Comparison of ENCODE assay signal across 8 cellular contexts in the genomic region with DNA sequence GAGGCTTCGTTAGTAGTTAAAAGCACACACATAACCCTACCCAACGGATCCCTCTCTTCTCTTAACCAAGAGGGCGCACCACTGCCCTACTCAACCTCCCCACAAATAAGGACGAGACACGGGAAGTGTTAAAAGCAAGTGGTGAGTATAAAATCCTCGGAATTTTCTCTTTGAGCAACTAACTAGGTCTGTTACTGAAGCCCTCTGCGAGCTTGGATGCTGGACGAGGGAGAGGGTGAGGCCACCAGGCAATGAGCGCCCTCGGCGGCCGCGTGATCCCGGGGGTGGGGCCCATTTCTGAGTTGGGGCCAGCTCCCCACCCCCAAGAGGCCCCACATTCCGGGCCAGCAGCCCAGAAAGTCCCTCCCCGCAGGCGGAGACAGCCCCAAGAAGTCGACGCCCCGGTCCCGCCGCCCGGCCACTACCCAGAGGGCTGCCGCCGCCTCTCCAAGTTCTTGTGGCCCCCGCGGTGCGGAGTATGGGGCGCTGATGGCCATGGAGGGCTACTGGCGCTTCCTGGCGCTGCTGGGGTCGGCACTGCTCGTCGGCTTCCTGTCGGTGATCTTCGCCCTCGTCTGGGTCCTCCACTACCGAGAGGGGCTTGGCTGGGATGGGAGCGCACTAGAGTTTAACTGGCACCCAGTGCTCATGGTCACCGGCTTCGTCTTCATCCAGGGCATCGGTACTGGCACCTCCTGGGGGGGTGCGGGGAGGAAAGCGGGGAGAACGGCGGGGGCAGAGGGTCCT. TPM values are rescaled to one million over a fixed set of nuclear protein-coding genes. Genes with fewer than 3 reads are reported as not detected.
A peak's percentile ranks its signal among the peaks of the same experiment; 100 is the strongest.
DNase-seq lines count a peak whose midpoint lies in the region; ATAC-seq, FAIRE-seq and TF ChIP-seq lines count a peak whose summit lies in the region.

A gene with protein sequence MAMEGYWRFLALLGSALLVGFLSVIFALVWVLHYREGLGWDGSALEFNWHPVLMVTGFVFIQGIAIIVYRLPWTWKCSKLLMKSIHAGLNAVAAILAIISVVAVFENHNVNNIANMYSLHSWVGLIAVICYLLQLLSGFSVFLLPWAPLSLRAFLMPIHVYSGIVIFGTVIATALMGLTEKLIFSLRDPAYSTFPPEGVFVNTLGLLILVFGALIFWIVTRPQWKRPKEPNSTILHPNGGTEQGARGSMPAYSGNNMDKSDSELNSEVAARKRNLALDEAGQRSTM (plus strand): TSS at position 418 of the 747 bp plus-strand sequence. CDS start 72 bp downstream, at position 490.

- in situ Hi-C loops in GM12878 (cut with MboI): no loop called here

- FAIRE-seq in GM12878 (lab: Jason Lieb, UNC): no peak

- H2AFZ ChIP-seq in GM12878 (ENCODE audit: control insufficient read depth, low read depth, low read length): peak within 1 kb of the TSS; percentile 72

- 0 out of 2 replicates have a peak, but pooled peaks cover 2% of the 10 kb centered on the region for H4K20me1 ChIP-seq in GM12878 (ENCODE audit: control insufficient read depth, insufficient read depth)

- POLR2A ChIA-PET in GM12878 (lab: Charles Lee): interaction anchor here (0.8 to 3.7 kb wide), 6 partner anchors 8 to 186 kb away, joined by 3 to 24 read pairs (median 4); no protein-coding TSS in a partner anchor

- RAD21 ChIA-PET in GM12878 (lab: Charles Lee; ENCODE audit: unreplicated experiment): interaction anchor here (0.6 to 3.7 kb wide), 6 partner anchors 10 to 182 kb away, joined by 3 to 13 read pairs (median 6); no protein-coding TSS in a partner anchor

- peak within 1 kb of the TSS; percentile 85 for H3K4me2 ChIP-seq in GM12878 (ENCODE audit: control insufficient read depth, insufficient read depth)

- peaks cover 45% of the 10 kb centered on the region for H3K79me2 ChIP-seq in GM12878 (ENCODE audit: control insufficient read depth, insufficient read depth, low read length)

- peak within 1 kb of the TSS; percentile 95 for H3K4me3 ChIP-seq in GM12878

- TF ChIP-seq POLR2A in GM12878 (IDR thresholded peaks at IDR 0.05; ENCODE audit: low read depth, low read length): peak; percentile 90

- H3K27me3 ChIP-seq in GM12878 (replicated peaks in 1 of 2; ENCODE audit: control insufficient read depth in 2 of 2, insufficient read depth in 2 of 2, low read length in 1 of 2): no peaks in the 10 kb centered on the region

- H3K9ac ChIP-seq in GM12878 (ENCODE audit: control insufficient read depth, insufficient read depth, low read length): peak within 1 kb of the TSS; percentile 77

- 0 out of 6 replicates have a peak, but pooled peaks of 1 of the 3 experiments have one; percentile 4 for TF ChIP-seq CTCF in GM12878 (IDR thresholded peaks at IDR 0.05 in 2 of 3, conservative IDR thresholded peaks at IDR 0.05 in 1 of 3; ENCODE audit: control insufficient read depth in 2 of 3, extremely low read depth in 1 of 3, insufficient read depth in 1 of 3, low read depth in 3 of 3, low read length in 3 of 3)

- TF ChIP-seq EP300 in GM12878 (IDR thresholded peaks at IDR 0.05; ENCODE audit: borderline replicate concordance in 1 of 2, control insufficient read depth in 1 of 2, low read depth in 2 of 2, low read length in 2 of 2): no peak

- H3K4me1 ChIP-seq in GM12878 (ENCODE audit: control insufficient read depth, insufficient read depth, low read length): peaks cover 6% of the 10 kb centered on the region; the same call in 1 of the 2 replicates

- no TSS peak for BruUV-seq in GM12878 (replicated peaks; lab: Mats Ljungman, UMichigan)

- WGBS in GM12878 (ENCODE audit: insufficient coverage, insufficient replicate concordance, low lambda C conversion rate, missing lambda C conversion rate): under 1% methylated on average over 46 of the region's 46 CpGs

- CTCF ChIA-PET in GM12878 (lab: Yijun Ruan, JAX): interaction anchor here (0.6 to 2.6 kb wide), 10 partner anchors 9 to 593 kb away, joined by 3 to 17 read pairs (median 3); a partner anchor contains a TSS

- ATAC-seq in HG02678 (IDR thresholded peaks at IDR 0.05; ENCODE audit: unreplicated experiment): peak; percentile 59
- ATAC-seq in GM12878: peak; percentile 79
- ATAC-seq in GM18870 (IDR thresholded peaks at IDR 0.05; ENCODE audit: unreplicated experiment): no peak

- peak within 1 kb of the TSS; percentile 81 for H3K27ac ChIP-seq in GM12878 (ENCODE audit: control insufficient read depth, insufficient read depth)

- peak; percentile 9 for DNase-seq in stimulated activated CD4-positive, alpha-beta T cell treated with anti-CD3 and anti-CD28 coated beads, Interleukin-1b, Interleukin-23, amount 100 ng/mL, for 48 hours
- no peak for DNase-seq in stimulated activated CD4-positive, alpha-beta T cell treated with anti-CD3 and anti-CD28 coated beads, Interleukin-12 subunit alpha, Interleukin-12 subunit beta, amount 100 ng/mL, for 4 hours
- DNase-seq in NOMO-1 (lab: John Stamatoyannopoulos, UW; ENCODE audit: unreplicated experiment in 2 of 2) (peak; percentile 60 to 68), GM12878 (ENCODE audit: low read depth, low spot score) (no peak), hippocampal formation (lab: John Stamatoyannopoulos, UW) (peak; percentile 70 to 93), pulmonary artery endothelial cell (ENCODE audit: low read depth, low spot score) (peak; percentile 36)

- TF ChIP-seq RAD21 in GM12878 (IDR thresholded peaks at IDR 0.05; ENCODE audit: insufficient read depth, low read depth, low read length): no peak

- no peaks in the 10 kb centered on the region for H3K9me3 ChIP-seq in GM12878 (replicated peaks; ENCODE audit: control insufficient read depth, insufficient read depth, low read length)

- intact Hi-C loops in GM12878 (cut with micrococcal nuclease; ENCODE audit: unreplicated experiment): loop anchor here (1.0 to 10.0 kb wide), 4 partner anchors 28 to 367 kb away; a partner anchor contains a TSS

- H3K36me3 ChIP-seq in GM12878 (ENCODE audit: control insufficient read depth in 2 of 2, insufficient read depth in 2 of 2, low read length in 1 of 2): no peaks in the 10 kb centered on the region; a peak in 1 of 4 replicates

- SMC1A ChIA-PET in GM12878 (lab: Charles Lee; ENCODE audit: uncharacterized antibody, unreplicated experiment): interaction anchor here (0.9 to 5.5 kb wide), 6 partner anchors 9 to 108 kb away, joined by 3 to 46 read pairs (median 4); no protein-coding TSS in a partner anchor

TF ChIP-seq in GM12878, 131 proteins besides CTCF, POLR2A, EP300 and RAD21 (continues in another document):
- peak; percentile 79; the same call in 1 of the 2 replicates for TF ChIP-seq NBN (IDR thresholded peaks at IDR 0.05)
- no peak for TF ChIP-seq TBL1XR1 (IDR thresholded peaks at IDR 0.05; ENCODE audit: low read depth, low read length)
- TF ChIP-seq DPF2 (IDR thresholded peaks at IDR 0.05): no peak
- TF ChIP-seq STAT3 (IDR thresholded peaks at IDR 0.05; ENCODE audit: low read depth, low read length): no peak
- TF ChIP-seq, protein P1, sequence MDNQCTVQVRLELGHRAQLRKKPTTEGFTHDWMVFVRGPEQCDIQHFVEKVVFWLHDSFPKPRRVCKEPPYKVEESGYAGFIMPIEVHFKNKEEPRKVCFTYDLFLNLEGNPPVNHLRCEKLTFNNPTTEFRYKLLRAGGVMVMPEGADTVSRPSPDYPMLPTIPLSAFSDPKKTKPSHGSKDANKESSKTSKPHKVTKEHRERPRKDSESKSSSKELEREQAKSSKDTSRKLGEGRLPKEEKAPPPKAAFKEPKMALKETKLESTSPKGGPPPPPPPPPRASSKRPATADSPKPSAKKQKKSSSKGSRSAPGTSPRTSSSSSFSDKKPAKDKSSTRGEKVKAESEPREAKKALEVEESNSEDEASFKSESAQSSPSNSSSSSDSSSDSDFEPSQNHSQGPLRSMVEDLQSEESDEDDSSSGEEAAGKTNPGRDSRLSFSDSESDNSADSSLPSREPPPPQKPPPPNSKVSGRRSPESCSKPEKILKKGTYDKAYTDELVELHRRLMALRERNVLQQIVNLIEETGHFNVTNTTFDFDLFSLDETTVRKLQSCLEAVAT (IDR thresholded peaks at IDR 0.05): peak; percentile 85; the same call in 1 of the 2 replicates
- TF ChIP-seq, protein P2, sequence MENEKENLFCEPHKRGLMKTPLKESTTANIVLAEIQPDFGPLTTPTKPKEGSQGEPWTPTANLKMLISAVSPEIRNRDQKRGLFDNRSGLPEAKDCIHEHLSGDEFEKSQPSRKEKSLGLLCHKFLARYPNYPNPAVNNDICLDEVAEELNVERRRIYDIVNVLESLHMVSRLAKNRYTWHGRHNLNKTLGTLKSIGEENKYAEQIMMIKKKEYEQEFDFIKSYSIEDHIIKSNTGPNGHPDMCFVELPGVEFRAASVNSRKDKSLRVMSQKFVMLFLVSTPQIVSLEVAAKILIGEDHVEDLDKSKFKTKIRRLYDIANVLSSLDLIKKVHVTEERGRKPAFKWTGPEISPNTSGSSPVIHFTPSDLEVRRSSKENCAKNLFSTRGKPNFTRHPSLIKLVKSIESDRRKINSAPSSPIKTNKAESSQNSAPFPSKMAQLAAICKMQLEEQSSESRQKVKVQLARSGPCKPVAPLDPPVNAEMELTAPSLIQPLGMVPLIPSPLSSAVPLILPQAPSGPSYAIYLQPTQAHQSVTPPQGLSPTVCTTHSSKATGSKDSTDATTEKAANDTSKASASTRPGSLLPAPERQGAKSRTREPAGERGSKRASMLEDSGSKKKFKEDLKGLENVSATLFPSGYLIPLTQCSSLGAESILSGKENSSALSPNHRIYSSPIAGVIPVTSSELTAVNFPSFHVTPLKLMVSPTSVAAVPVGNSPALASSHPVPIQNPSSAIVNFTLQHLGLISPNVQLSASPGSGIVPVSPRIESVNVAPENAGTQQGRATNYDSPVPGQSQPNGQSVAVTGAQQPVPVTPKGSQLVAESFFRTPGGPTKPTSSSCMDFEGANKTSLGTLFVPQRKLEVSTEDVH (IDR thresholded peaks at IDR 0.05; ENCODE audit: low read depth, partially characterized antibody): no peak

RNA-seq across cellular contexts. Expression of the gene that starts here (rescaled TPM):
- 37.9 and 48.9 TPM in 2 replicates for total RNA-seq in GM12878 (2013; cell fraction: nucleolus; rRNA removed)
- total RNA-seq in GM12878 (2014; rRNA removed) (25.3 and 34.8 TPM in 2 replicates), GM12878 (2014; rRNA removed; fragmentation: Illumina TruSeq; extraction: Trizol) (26.9 and 28.8 TPM in 2 replicates), GM12878 (2021) (33.0 and 34.8 TPM in 2 replicates), pulmonary artery endothelial cell (36.2 and 61.7 TPM in 2 replicates)
- polyA plus RNA-seq in GM12878 (2011; ENCODE audit: low read depth): 15.7 TPM
- polyA plus RNA-seq in GM12878 (2011; rRNA removed) (26.1 and 26.4 TPM in 2 replicates), GM12878 (2014; fragmentation: Illumina TruSeq; extraction: Trizol) (30.4 and 40.2 TPM in 2 replicates), GM12878 (2014; fragmentation: Nextera tagmentation; extraction: Ambion mirVana) (10 to 100 TPM; 10.8 to 13.2 TPM), GM12878 (2014; rRNA removed) (24.2 and 31.9 TPM in 2 replicates), GM12878 (2016; fragmentation: Nextera tagmentation; extraction: Ambion mirVana) (10 to 100 TPM; 39.9 to 51.9 TPM)
- 16.2 and 17.0 TPM in 2 replicates for polyA plus RNA-seq in GM12878 (2011; cell fraction: cytosol; rRNA removed)
- 8.7 and 9.5 TPM in 2 replicates for polyA plus RNA-seq in GM12878 (2011; cell fraction: nucleus; rRNA removed)
- 30.9 and 38.5 TPM in 2 replicates for polyA plus RNA-seq in GM12878 (2012)
- 16.5 and 17.7 TPM in 2 replicates for polyA minus RNA-seq in GM12878 (2011; rRNA and poly(A)+ RNA removed)
- 7.6 and 11.0 TPM in 2 replicates for polyA minus RNA-seq in GM12878 (2011; cell fraction: cytosol; rRNA and poly(A)+ RNA removed)
- polyA minus RNA-seq in GM12878 (2011; cell fraction: nucleus; rRNA and poly(A)+ RNA removed): 5.6 and 5.7 TPM in 2 replicates

Comparison
In these comparisons a context has a peak if more than half of its experiments do, and no peak if none do; other contexts are left out.
1. DNase-seq: peak in stimulated activated CD4-positive, alpha-beta T cell treated with anti-CD3 and anti-CD28 coated beads, Interleukin-1b, Interleukin-23, amount 100 ng/mL, for 48 hours (single experiment), NOMO-1 (2 of 2), hippocampal formation (2 of 2) and pulmonary artery endothelial cell (single experiment); none in stimulated activated CD4-positive, alpha-beta T cell treated with anti-CD3 and anti-CD28 coated beads, Interleukin-12 subunit alpha, Interleukin-12 subunit beta, amount 100 ng/mL, for 4 hours (single experiment) and GM12878 (single experiment).